23 cellular contexts compared by ENCODE assay signal in the genomic region with DNA sequence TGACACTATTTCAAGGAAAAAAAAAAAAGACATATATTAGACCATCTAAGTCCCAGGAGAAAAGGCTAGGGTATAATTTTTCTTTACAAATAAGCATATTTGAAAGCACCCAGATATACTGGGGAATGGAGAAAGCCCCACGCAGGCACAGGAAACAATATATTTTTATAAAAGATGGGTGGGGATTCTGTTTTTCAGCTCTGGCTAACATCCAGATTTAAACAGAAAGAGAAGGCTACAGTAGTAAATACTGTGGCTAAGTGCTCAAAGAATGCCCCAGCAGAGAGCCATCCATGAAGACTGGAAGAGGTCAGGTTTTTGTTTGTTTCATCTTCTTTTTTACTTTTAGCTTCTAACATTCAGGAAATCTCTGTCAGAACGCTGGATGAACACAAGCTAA.
"Had no signal": no experiment of that assay in that cellular context is flagged by ENCODE, and none has a peak within 500 bp of the region (broad histone marks: within the 10 kb centered on the region; RNA-seq: fewer than 3 reads in every experiment).

No MANE protein-coding gene starts in this region.

- DNase-seq: activated CD4-positive, alpha-beta T cell treated with anti-CD3 and anti-CD28 coated beads, Interleukin-2, amount 10 ng/mL, durations not matched to agents 24 days and 14 days; activated CD4-positive, alpha-beta T cell treated with anti-CD3 and anti-CD28 coated beads, Interleukin-2, amount 50 U/mL, for 48 hours; activated CD4-positive, CD25-positive, alpha-beta regulatory T cell treated with anti-CD3 and anti-CD28 coated beads, Interleukin-2, amount 50 U/mL, for 72 hours; activated CD8-positive, alpha-beta memory T cell treated with anti-CD3 and anti-CD28 coated beads, Interleukin-2, amount 10 ng/mL, durations not matched to agents 7 days and 5 days; activated gamma-delta T cell; activated naive CD4-positive, alpha-beta T cell treated with anti-CD3 and anti-CD28 coated beads for 36 hours; activated T-cell treated with anti-CD3 and anti-CD28 coated beads, Interleukin-2, amount 50 U/mL, for 4 hours; brain microvascular endothelial cell; Kasumi-1; KBM-7; NCI-H1105 treated with DMSO at 0.1 percent for 48 hours; NCI-H1436 treated with DMSO at 0.1 percent for 48 hours; NCI-H187; NCI-H2081; NCI-H510A treated with DMSO at 0.1 percent for 48 hours; NCI-H69; SHP77 treated with DMSO at 0.1 percent for 48 hours; T-helper 17 cell; T-helper 9 cell had no signal

- ATAC-seq: activated CD8-positive, alpha-beta memory T cell treated with anti-CD3 and anti-CD28 coated beads, Interleukin-2, amount 10 ng/mL, durations not matched to agents 7 days and 5 days; activated T-cell treated with anti-CD3 and anti-CD28 coated beads, Interleukin-2, amount 50 U/mL, for 4 hours; activated T-helper 17 cell treated with anti-CD3 and anti-CD28 coated beads, Interleukin-2, amount 50 U/mL, for 72 hours; T-helper 17 cell; WTC11 had no signal

- H3K4me3 Mint-ChIP-seq: activated CD4-positive, alpha-beta T cell treated with anti-CD3 and anti-CD28 coated beads, Interleukin-2, amount 10 ng/mL, durations not matched to agents 24 days and 14 days; activated CD8-positive, alpha-beta memory T cell treated with anti-CD3 and anti-CD28 coated beads, Interleukin-2, amount 10 ng/mL, durations not matched to agents 7 days and 5 days; activated naive CD4-positive, alpha-beta T cell treated with anti-CD3 and anti-CD28 coated beads for 36 hours; activated T-helper 17 cell treated with anti-CD3 and anti-CD28 coated beads, Interleukin-2, amount 50 U/mL, for 72 hours; T-helper 17 cell; WTC11 had no signal

- H3K27ac Mint-ChIP-seq: activated CD4-positive, alpha-beta T cell treated with anti-CD3 and anti-CD28 coated beads, Interleukin-2, amount 10 ng/mL, durations not matched to agents 24 days and 14 days; activated CD8-positive, alpha-beta memory T cell treated with anti-CD3 and anti-CD28 coated beads, Interleukin-2, amount 10 ng/mL, durations not matched to agents 7 days and 5 days; activated naive CD4-positive, alpha-beta T cell treated with anti-CD3 and anti-CD28 coated beads for 36 hours; T-helper 17 cell; WTC11 had no signal

- FAIRE-seq: RCC 7860 had no signal

- H3K27ac ChIP-seq: brain microvascular endothelial cell, cardiac muscle cell had no signal

- H3K4me3 ChIP-seq: cardiac muscle cell had no signal

- H3K4me1 Mint-ChIP-seq: activated CD4-positive, alpha-beta T cell treated with anti-CD3 and anti-CD28 coated beads, Interleukin-2, amount 10 ng/mL, durations not matched to agents 24 days and 14 days; activated CD8-positive, alpha-beta memory T cell treated with anti-CD3 and anti-CD28 coated beads, Interleukin-2, amount 10 ng/mL, durations not matched to agents 7 days and 5 days; activated T-helper 17 cell treated with anti-CD3 and anti-CD28 coated beads, Interleukin-2, amount 50 U/mL, for 72 hours had no signal

- H3K27me3 Mint-ChIP-seq: activated CD4-positive, alpha-beta T cell treated with anti-CD3 and anti-CD28 coated beads, Interleukin-2, amount 10 ng/mL, durations not matched to agents 24 days and 14 days; activated CD8-positive, alpha-beta memory T cell treated with anti-CD3 and anti-CD28 coated beads, Interleukin-2, amount 10 ng/mL, durations not matched to agents 7 days and 5 days; activated T-helper 17 cell treated with anti-CD3 and anti-CD28 coated beads, Interleukin-2, amount 50 U/mL, for 72 hours; T-helper 17 cell had no signal
